ENCODE assay signal across 1 cellular context in genomic region chr20:20138301-20139064, GRCh38.
TF ChIP-seq lines count a peak whose summit lies in the region.

No MANE protein-coding gene starts in this region.

TF ChIP-seq in GM23338, 12 proteins besides CTCF, POLR2A, EP300 and RAD21 (continued from another document):
- TF ChIP-seq ETS1 (IDR thresholded peaks at IDR 0.05) (no peak), EZH2phosphoT487 (IDR thresholded peaks at IDR 0.05; ENCODE audit: unreplicated experiment) (no peak), EZH2 (IDR thresholded peaks at IDR 0.05; ENCODE audit: low read depth, unreplicated experiment) (no peak), ZNF114 (CRISPR knock-in tag; IDR thresholded peaks at IDR 0.05) (no peak), JUNB (IDR thresholded peaks at IDR 0.05; ENCODE audit: unreplicated experiment) (no peak), CREB1 (CRISPR knock-in tag; IDR thresholded peaks at IDR 0.05; ENCODE audit: low read depth) (no peak), NANOG (IDR thresholded peaks at IDR 0.05; ENCODE audit: borderline replicate concordance) (no peak)
TF ChIP-seq in GM23338: peak in this region for 0.
